In genomic region chr4:38795087-38795486, GRCh38 we compare ENCODE assay signal across 21 cellular contexts. TPM values are rescaled to one million over a fixed set of nuclear protein-coding genes. Genes with fewer than 3 reads are reported as not detected.
DNase-seq lines count a peak whose midpoint lies in the region; FAIRE-seq and TF ChIP-seq lines count a peak whose summit lies in the region.
"Had no signal": no experiment of that assay in that cellular context is flagged by ENCODE, and none has a peak within 500 bp of the region (broad histone marks: within the 10 kb centered on the region; RNA-seq: fewer than 3 reads in every experiment).

No MANE protein-coding gene starts in this region.

- H2AFZ ChIP-seq in mammary epithelial cell (ENCODE audit: low read depth, low read length) (no peak overlapping the region), keratinocyte (ENCODE audit: control insufficient read depth, low read length) (no peak overlapping the region), GM23248 (no peak overlapping the region)

- no peak overlapping the region for H3K4me3 ChIP-seq in mammary epithelial cell (replicated peaks in 1 of 3; ENCODE audit: insufficient read depth in 1 of 3, low read depth in 2 of 3, low read length in 3 of 3)
- H3K4me3 ChIP-seq in keratinocyte (ENCODE audit: control insufficient read depth in 2 of 3, extremely low read depth in 1 of 3, insufficient read depth in 2 of 3, low read depth in 1 of 3, low read length in 3 of 3): no peak overlapping the region
- H3K4me3 ChIP-seq in GM23248: no peak overlapping the region

- 71% methylated on average over 3 of the region's 3 CpGs for WGBS in mammary epithelial cell (ENCODE audit: low coverage, missing lambda C conversion rate)
- WGBS in GM23248 (ENCODE audit: low coverage in 1 of 2, low lambda C conversion rate in 2 of 2, missing lambda C conversion rate in 2 of 2), 2 experiments: 61 to 67% methylated on average over 3 of the region's 3 CpGs

- no peaks in the 10 kb centered on the region for H3K27me3 ChIP-seq in mammary epithelial cell (ENCODE audit: insufficient read depth, low read length)
- no peaks in the 10 kb centered on the region for H3K27me3 ChIP-seq in keratinocyte (ENCODE audit: control insufficient read depth, extremely low read depth, insufficient read depth, low read length)
- peaks cover 14% of the 10 kb centered on the region for H3K27me3 ChIP-seq in GM23248 (replicated peaks; ENCODE audit: insufficient read depth)
- H3K27me3 ChIP-seq: BLaER1 treated with 17β-estradiol and CSF1 and Interleukin-3, amounts not matched to agents 10 nM and 100 nM had no signal

- no peak overlapping the region for H3K4me2 ChIP-seq in mammary epithelial cell (ENCODE audit: insufficient read depth, low read depth, low read length)
- H3K4me2 ChIP-seq in keratinocyte (ENCODE audit: control insufficient read depth, extremely low read depth, insufficient read depth, low read depth, low read length): peak overlapping the region; percentile 29
- no peak overlapping the region for H3K4me2 ChIP-seq in GM23248 (ENCODE audit: unreplicated experiment)

- dilution Hi-C loops in mammary epithelial cell (cut with HindIII; ENCODE audit: low sequenced_read_pairs) (no loop called here), keratinocyte (cut with MboI; ENCODE audit: extremely low pct_ligation_motif_present, low sequenced_read_pairs) (no loop called here)

- H3K9me3 Mint-ChIP-seq in MCF 10A (ENCODE audit: unreplicated experiment): no peaks in the 10 kb centered on the region
- peaks cover 36% of the 10 kb centered on the region for H3K9me3 Mint-ChIP-seq in dendritic cell treated with granulocyte-macrophage colony-stimulating factor and Interleukin-4, amounts not matched to agents 40 ng/mL and 50 ng/mL, for 4 days
- H3K9me3 Mint-ChIP-seq: HFFc6 had no signal

- POLR2A ChIA-PET in MCF 10A (lab: Yijun Ruan, JAX): interaction anchor here (0.6 to 1.7 kb wide), 5 partner anchors 9 to 605 kb away, joined by 3 to 8 read pairs (median 3); partner anchors contain the start of gene TLR1

- H3K9ac ChIP-seq in mammary epithelial cell (ENCODE audit: insufficient read depth, low read length) (no peak overlapping the region), keratinocyte (ENCODE audit: control insufficient read depth, extremely low read depth, insufficient read depth, low read length) (no peak overlapping the region), GM23248 (no peak overlapping the region)
- H3K9ac ChIP-seq: BLaER1 treated with 17β-estradiol and CSF1 and Interleukin-3, amounts not matched to agents 10 nM and 100 nM had no signal

- H3K9me3 ChIP-seq in mammary epithelial cell (replicated peaks; ENCODE audit: insufficient read depth, low read length) (no peaks in the 10 kb centered on the region), keratinocyte (ENCODE audit: control insufficient read depth, low read depth, low read length) (no peaks in the 10 kb centered on the region), GM23248 (ENCODE audit: low read depth) (no peaks in the 10 kb centered on the region)

- no peak overlapping the region for H3K27ac Mint-ChIP-seq in MCF 10A (ENCODE audit: low read depth, unreplicated experiment)
- H3K27ac Mint-ChIP-seq in dendritic cell treated with granulocyte-macrophage colony-stimulating factor and Interleukin-4, amounts not matched to agents 40 ng/mL and 50 ng/mL, for 4 days: peak overlapping the region; percentile 32
- H3K27ac Mint-ChIP-seq: CD8-positive, alpha-beta T cell; HFFc6 had no signal

- H3K36me3 Mint-ChIP-seq in MCF 10A (ENCODE audit: insufficient read depth, unreplicated experiment): no peaks in the 10 kb centered on the region
- peaks cover 64% of the 10 kb centered on the region for H3K36me3 Mint-ChIP-seq in dendritic cell treated with granulocyte-macrophage colony-stimulating factor and Interleukin-4, amounts not matched to agents 40 ng/mL and 50 ng/mL, for 4 days (ENCODE audit: low read depth)

- H3K27ac ChIP-seq in mammary epithelial cell (ENCODE audit: insufficient read depth, low read depth, low read length): no peak overlapping the region
- H3K27ac ChIP-seq in keratinocyte (ENCODE audit: control insufficient read depth, insufficient read depth, low read length): no peak overlapping the region
- H3K27ac ChIP-seq in GM23248: no peak overlapping the region

- no TSS peak for BruUV-seq in mammary epithelial cell (replicated peaks; lab: Mats Ljungman, UMichigan)
- BruUV-seq in MCF 10A (replicated peaks; lab: Mats Ljungman, UMichigan): no TSS peak

- no peaks in the 10 kb centered on the region for H3K4me1 Mint-ChIP-seq in MCF 10A (ENCODE audit: insufficient read depth, unreplicated experiment)
- H3K4me1 Mint-ChIP-seq in dendritic cell treated with granulocyte-macrophage colony-stimulating factor and Interleukin-4, amounts not matched to agents 40 ng/mL and 50 ng/mL, for 4 days (ENCODE audit: low read depth): peaks cover 59% of the 10 kb centered on the region

- H3K27me3 Mint-ChIP-seq in MCF 10A (ENCODE audit: insufficient read depth, unreplicated experiment): no peaks in the 10 kb centered on the region
- H3K27me3 Mint-ChIP-seq in dendritic cell treated with granulocyte-macrophage colony-stimulating factor and Interleukin-4, amounts not matched to agents 40 ng/mL and 50 ng/mL, for 4 days: no peaks in the 10 kb centered on the region

- H3K9me1 ChIP-seq in keratinocyte (ENCODE audit: control insufficient read depth, extremely low read depth, insufficient read depth, low read length): no peaks in the 10 kb centered on the region

- H4K20me1 ChIP-seq in mammary epithelial cell (ENCODE audit: insufficient read depth, low read length) (no peaks in the 10 kb centered on the region), keratinocyte (ENCODE audit: control insufficient read depth, extremely low read depth, insufficient read depth, low read length) (no peaks in the 10 kb centered on the region), GM23248 (ENCODE audit: insufficient read depth) (no peaks in the 10 kb centered on the region)
- H4K20me1 ChIP-seq: BLaER1 treated with 17β-estradiol and CSF1 and Interleukin-3, amounts not matched to agents 10 nM and 100 nM had no signal

- no peak overlapping the region for H3K4me3 Mint-ChIP-seq in MCF 10A (ENCODE audit: unreplicated experiment)
- H3K4me3 Mint-ChIP-seq in dendritic cell treated with granulocyte-macrophage colony-stimulating factor and Interleukin-4, amounts not matched to agents 40 ng/mL and 50 ng/mL, for 4 days: no peak overlapping the region
- H3K4me3 Mint-ChIP-seq: CD8-positive, alpha-beta T cell; HFFc6 had no signal

- no peaks in the 10 kb centered on the region for H3K79me2 ChIP-seq in mammary epithelial cell (ENCODE audit: insufficient read depth, low read length)
- H3K79me2 ChIP-seq in keratinocyte (ENCODE audit: control insufficient read depth, insufficient read depth, low read length): no peaks in the 10 kb centered on the region
- no peaks in the 10 kb centered on the region for H3K79me2 ChIP-seq in GM23248 (ENCODE audit: insufficient read depth)

- H3K36me3 ChIP-seq in mammary epithelial cell (ENCODE audit: insufficient read depth, low read length) (no peaks in the 10 kb centered on the region), keratinocyte (ENCODE audit: control insufficient read depth in 2 of 2, extremely low read depth in 1 of 2, insufficient read depth in 2 of 2, low read length in 2 of 2) (no peaks in the 10 kb centered on the region), GM23248 (ENCODE audit: low read depth) (no peaks in the 10 kb centered on the region)

- H3K9me2 ChIP-seq in GM23248 (ENCODE audit: insufficient read depth): no peaks in the 10 kb centered on the region

- no peaks in the 10 kb centered on the region for H3F3A ChIP-seq in GM23248 (ENCODE audit: insufficient read depth)

- CTCF ChIA-PET in mammary epithelial cell (lab: Charles Lee; ENCODE audit: low non-redundant PET) (interaction anchor here (0.6 kb wide), 2 partner anchors 60 to 66 kb away, joined by 3 to 4 read pairs; no protein-coding TSS in a partner anchor), MCF 10A (lab: Yijun Ruan, JAX) (interaction anchor here (0.6 to 3.4 kb wide), 5 partner anchors 9 to 1835 kb away, joined by 3 to 15 read pairs (median 5); partner anchors contain the start of genes RBM47, TLR1 and TLR10)

- intact Hi-C loops in mammary epithelial cell (cut with micrococcal nuclease): no loop called here
- intact Hi-C loops in MCF 10A (cut with micrococcal nuclease): no loop called here
- intact Hi-C loops in dendritic cell treated with granulocyte-macrophage colony-stimulating factor and Interleukin-4, amounts not matched to agents 40 ng/mL and 50 ng/mL, for 4 days (cut with micrococcal nuclease): no loop called here

- no peak for TF ChIP-seq CTCF in mammary epithelial cell (conservative IDR thresholded peaks at IDR 0.05 in 1 of 2, IDR thresholded peaks at IDR 0.05 in 1 of 2; ENCODE audit: extremely low read depth in 1 of 2, insufficient read depth in 1 of 2, low read depth in 1 of 2, low read length in 2 of 2)
- no peak for TF ChIP-seq CTCF in MCF 10A (IDR thresholded peaks at IDR 0.05; ENCODE audit: unreplicated experiment)
- no peak for TF ChIP-seq CTCF in keratinocyte (optimal IDR thresholded peaks at IDR 0.05 in 1 of 3, IDR thresholded peaks at IDR 0.05 in 1 of 3, conservative IDR thresholded peaks at IDR 0.05 in 1 of 3; ENCODE audit: extremely low read depth in 1 of 3, insufficient read depth in 2 of 3, low read length in 3 of 3)

- peak; percentile 77 for FAIRE-seq in keratinocyte (lab: Jason Lieb, UNC)
- FAIRE-seq: GM18507, HTR-8/SVneo had no signal

- DNase-seq in mammary epithelial cell (peak; percentile 72), MCF 10A (ENCODE audit: unreplicated experiment) (no peak), keratinocyte (ENCODE audit: low read depth, low spot score) (no peak), GM23248 (no peak), inferior parietal cortex (ENCODE audit: extremely low spot score) (no peak), Kasumi-1 (lab: John Stamatoyannopoulos, UW) (no peak)
- DNase-seq: 8988T; Calu3; CD8-positive, alpha-beta T cell; DMS79 treated with DMSO at 0.1 percent for 48 hours; GF-D8; GOT3; H7; HFFc6; IMR-90 had no signal

- in situ Hi-C loops in mammary epithelial cell (cut with MboI; ENCODE audit: low sequenced_read_pairs in 2 of 2) (no loop called here), GM23248 (cut with MboI) (no loop called here)

- H3K4me1 ChIP-seq in mammary epithelial cell (ENCODE audit: insufficient read depth, low read length) (peaks cover 6% of the 10 kb centered on the region), keratinocyte (ENCODE audit: control insufficient read depth, extremely low read depth, insufficient read depth, low read length) (peaks cover 9% of the 10 kb centered on the region), GM23248 (ENCODE audit: insufficient read depth) (no peaks in the 10 kb centered on the region)

RNA-seq across cellular contexts. Expression of gene TLR1, which starts 9.5 kb away (rescaled TPM):
- total RNA-seq in mammary epithelial cell (1 to 10 TPM in 1 of 2 donors, under 1 TPM in 1; 0.49 to 3.7 TPM), MCF 10A (2022) (1.9 and 2.2 TPM in 2 replicates)
- polyA plus RNA-seq in mammary epithelial cell (0.40 TPM), keratinocyte (0.42 to 1.6 TPM (median 0.73 TPM) in 3 replicates), GM23248 (2016; fragmentation: Nextera tagmentation; extraction: Ambion mirVana) (0.11 TPM in 1 of 2 replicates, not detected in the other)
- polyA minus RNA-seq in mammary epithelial cell (not detected), keratinocyte (1.2 to 2.1 TPM (median 1.6 TPM) in 3 replicates)
- polyA plus RNA-seq in keratinocyte (2011; ENCODE audit: low read depth): 2.5 TPM
- polyA plus RNA-seq in keratinocyte (2011; cell fraction: cytosol; rRNA removed): 0.43 and 1.2 TPM in 2 replicates
- polyA plus RNA-seq in keratinocyte (2011; cell fraction: nucleus; rRNA removed): 3.3 and 3.7 TPM in 2 replicates
- 0.25 and 3.2 TPM in 2 replicates for polyA plus RNA-seq in keratinocyte (2012; ENCODE audit: low replicate concordance)
- not detected for polyA minus RNA-seq in keratinocyte (2011; cell fraction: cytosol; rRNA and poly(A)+ RNA removed)
- 5.8 and 11.0 TPM in 2 replicates for polyA minus RNA-seq in keratinocyte (2011; cell fraction: nucleus; rRNA and poly(A)+ RNA removed)
- not detected in 2 replicates for total RNA-seq in GM23248 (2014; rRNA removed; shearing (Covaris generic))

RNA-seq across cellular contexts. Expression of gene TLR10, which starts 12.3 kb away (rescaled TPM):
- not detected for total RNA-seq in mammary epithelial cell
- not detected for polyA plus RNA-seq in mammary epithelial cell
- not detected for polyA minus RNA-seq in mammary epithelial cell
- total RNA-seq in MCF 10A (2022): not detected in 2 replicates
- 0.01 to 0.23 TPM (median 0.05 TPM) in 3 replicates for polyA plus RNA-seq in keratinocyte
- polyA plus RNA-seq in keratinocyte (2011; ENCODE audit: low read depth): 1.3 TPM
- 0.13 TPM in 1 of 2 replicates, not detected in the other for polyA plus RNA-seq in keratinocyte (2011; cell fraction: cytosol; rRNA removed)
- polyA plus RNA-seq in keratinocyte (2011; cell fraction: nucleus; rRNA removed): 0.11 and 0.13 TPM in 2 replicates
- polyA plus RNA-seq in keratinocyte (2012; ENCODE audit: low replicate concordance): 0.83 TPM in 1 of 2 replicates, not detected in the other
- 0.06 TPM in 1 of 3 replicates, not detected in the others for polyA minus RNA-seq in keratinocyte
- polyA minus RNA-seq in keratinocyte (2011; cell fraction: cytosol; rRNA and poly(A)+ RNA removed): not detected
- 0.39 and 0.42 TPM in 2 replicates for polyA minus RNA-seq in keratinocyte (2011; cell fraction: nucleus; rRNA and poly(A)+ RNA removed)
- total RNA-seq in GM23248 (2014; rRNA removed; shearing (Covaris generic)): not detected in 2 replicates
- polyA plus RNA-seq in GM23248 (2016; fragmentation: Nextera tagmentation; extraction: Ambion mirVana): not detected in 2 replicates
- total RNA-seq: A673, Calu3, H7, HFFc6, IMR-90 had no signal
- polyA plus RNA-seq: AG04450, IMR-90 had no signal
